Comparison of ENCODE assay signal across 25 cellular contexts in the genomic region with DNA sequence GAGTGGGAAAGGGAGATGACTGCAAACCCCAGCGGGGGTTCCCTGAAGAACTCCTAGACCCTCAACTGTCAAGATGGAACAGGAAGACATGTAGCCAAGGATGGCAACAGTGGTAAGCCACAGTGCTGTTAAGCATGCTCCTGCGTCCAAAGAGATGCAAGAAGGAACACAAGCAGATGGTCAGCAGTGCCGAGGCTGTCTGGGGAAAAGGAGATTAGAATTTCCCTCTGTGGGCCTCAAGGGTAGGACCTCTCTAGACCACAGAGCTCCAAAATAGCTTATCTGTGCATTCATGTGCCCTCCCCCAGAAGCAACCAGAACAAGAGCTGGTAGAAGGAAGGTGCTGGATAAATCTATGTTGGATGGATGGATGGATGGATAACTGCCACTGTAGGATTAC.
"Had no signal": no experiment of that assay in that cellular context is flagged by ENCODE, and none has a peak within 500 bp of the region (broad histone marks: within the 10 kb centered on the region; RNA-seq: fewer than 3 reads in every experiment).

No MANE protein-coding gene starts in this region.

- H3K27me3 ChIP-seq: esophagus squamous epithelium, pancreas, sigmoid colon, suprapubic skin, tibial artery, upper lobe of right lung had no signal

- ATAC-seq: pancreas, upper lobe of right lung, WTC11 had no signal

- H3K4me1 ChIP-seq: pancreas, prostate gland, upper lobe of right lung had no signal

- H3K4me3 Mint-ChIP-seq: activated naive CD8-positive, alpha-beta T cell treated with anti-CD3 and anti-CD28 coated beads, Interleukin-2, amount 50 U/mL, for 24 hours; central memory CD8-positive, alpha-beta T cell; dendritic cell treated with granulocyte-macrophage colony-stimulating factor and Interleukin-4, amounts not matched to agents 40 ng/mL and 50 ng/mL, for 4 days; nephron; T-helper 2 cell treated with Interferon-gamma antibody and Interleukin-4, amounts not matched to agents 5 μg/mL and 100 μg/mL, for 36 hours; WTC11 had no signal

- H3K36me3 ChIP-seq: esophagus squamous epithelium, left ventricle myocardium inferior, neutrophil, pancreas, prostate gland, sigmoid colon, suprapubic skin, tibial artery, upper lobe of right lung had no signal

- H3K27ac ChIP-seq: esophagus squamous epithelium, left ventricle myocardium inferior, neutrophil, pancreas, prostate gland, sigmoid colon, suprapubic skin, tibial artery, upper lobe of right lung had no signal

- H3K36me3 Mint-ChIP-seq: WTC11 had no signal

- H3K4me1 Mint-ChIP-seq: activated naive CD8-positive, alpha-beta T cell treated with anti-CD3 and anti-CD28 coated beads, Interleukin-2, amount 50 U/mL, for 24 hours; central memory CD8-positive, alpha-beta T cell; nephron; WTC11 had no signal

- H3K4me3 ChIP-seq: esophagus squamous epithelium, left ventricle myocardium inferior, lung, pancreas, prostate gland, sigmoid colon, smooth muscle cell, suprapubic skin, tibial artery, upper lobe of right lung had no signal

- H3K27ac Mint-ChIP-seq: activated naive CD8-positive, alpha-beta T cell treated with anti-CD3 and anti-CD28 coated beads, Interleukin-2, amount 50 U/mL, for 24 hours; dendritic cell treated with granulocyte-macrophage colony-stimulating factor and Interleukin-4, amounts not matched to agents 40 ng/mL and 50 ng/mL, for 4 days; nephron; T-helper 2 cell treated with Interferon-gamma antibody and Interleukin-4, amounts not matched to agents 5 μg/mL and 100 μg/mL, for 36 hours; WTC11 had no signal

- H3K9me3 ChIP-seq: esophagus squamous epithelium, left ventricle myocardium inferior, neutrophil, pancreas, prostate gland, sigmoid colon, suprapubic skin, tibial artery, upper lobe of right lung had no signal

- H3K9me3 Mint-ChIP-seq: activated naive CD8-positive, alpha-beta T cell treated with anti-CD3 and anti-CD28 coated beads, Interleukin-2, amount 50 U/mL, for 24 hours; central memory CD8-positive, alpha-beta T cell; dendritic cell treated with granulocyte-macrophage colony-stimulating factor and Interleukin-4, amounts not matched to agents 40 ng/mL and 50 ng/mL, for 4 days; nephron; T-helper 2 cell treated with Interferon-gamma antibody and Interleukin-4, amounts not matched to agents 5 μg/mL and 100 μg/mL, for 36 hours had no signal

- DNase-seq: activated CD4-positive, alpha-beta T cell treated with anti-CD3 and anti-CD28 coated beads for 1 hour; activated CD4-positive, alpha-beta T cell treated with anti-CD3 and anti-CD28 coated beads, Interleukin-2, amount 50 U/mL, for 48 hours; activated CD8-positive, alpha-beta memory T cell treated with anti-CD3 and anti-CD28 coated beads for 24 hours; activated gamma-delta T cell; activated naive CD4-positive, alpha-beta T cell treated with anti-CD3 and anti-CD28 coated beads, Interleukin-2, amount 50 U/mL, for 16 hours; activated naive CD8-positive, alpha-beta T cell treated with anti-CD3 and anti-CD28 coated beads, Interleukin-2, amount 50 U/mL, for 24 hours; esophagus squamous epithelium; foreskin melanocyte; islet precursor cell; left ventricle myocardium inferior; retina; sigmoid colon; tibial artery; upper lobe of right lung had no signal
